In the genomic region with DNA sequence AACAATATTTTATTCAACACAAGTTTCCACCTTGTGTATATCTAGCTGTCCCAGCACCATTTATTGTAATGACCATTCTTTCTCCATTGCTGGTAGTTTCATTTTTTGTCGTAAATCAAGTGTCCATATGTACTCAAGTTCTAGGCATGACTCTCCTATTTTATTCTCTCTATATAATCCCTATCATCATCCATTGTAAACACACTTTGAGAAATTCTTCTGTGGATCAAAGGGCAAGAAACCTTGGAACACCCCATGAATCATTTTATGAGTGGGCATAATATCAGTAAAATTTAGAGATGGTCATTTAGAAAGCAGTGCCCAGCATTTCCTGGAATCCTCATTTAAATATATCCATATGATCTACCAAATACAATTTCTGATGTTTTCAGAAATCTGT, we compare ENCODE assay signal across 27 cellular contexts. TPM values are rescaled to one million over a fixed set of nuclear protein-coding genes. Genes with fewer than 3 reads are reported as not detected.
"Had no signal": no experiment of that assay in that cellular context is flagged by ENCODE, and none has a peak within 500 bp of the region (broad histone marks: within the 10 kb centered on the region; RNA-seq: fewer than 3 reads in every experiment).

No MANE protein-coding gene starts in this region.

- H3K4me3 ChIP-seq: coronary artery, esophagus squamous epithelium, heart right ventricle, lower lobe of right lung, psoas muscle, sigmoid colon, spleen, thoracic aorta, tibial nerve, upper lobe of right lung, uterus had no signal

- H3K27me3 ChIP-seq: esophagus squamous epithelium, sigmoid colon, tibial nerve, upper lobe of right lung, uterus had no signal

- H3K27ac ChIP-seq: coronary artery, esophagus squamous epithelium, heart right ventricle, lower lobe of right lung, psoas muscle, sigmoid colon, spleen, thoracic aorta, tibial nerve, upper lobe of right lung, uterus had no signal

- H3K36me3 ChIP-seq: esophagus squamous epithelium, heart right ventricle, lower lobe of right lung, sigmoid colon, spleen, thoracic aorta, tibial nerve, upper lobe of right lung, uterus had no signal

- H3K4me1 ChIP-seq: esophagus squamous epithelium, heart right ventricle, lower lobe of right lung, psoas muscle, sigmoid colon, spleen, tibial nerve, upper lobe of right lung, uterus had no signal

- DNase-seq: dermis blood vessel endothelial cell; effector memory CD4-positive, alpha-beta T cell; esophagus squamous epithelium; foreskin melanocyte; glutamatergic neuron; heart right ventricle; hippocampal formation; left cardiac atrium; left ventricle myocardium superior; lower lobe of right lung; naive B cell; nucleus accumbens; posterior cingulate gyrus; psoas muscle; right cardiac atrium; sigmoid colon; spleen; stimulated activated CD4-positive, alpha-beta T cell treated with anti-CD3 and anti-CD28 coated beads, Interleukin-4, amount 100 ng/mL, for 4 hours; stimulated activated naive B cell treated with anti-CD40 and anti-IgM and Interleukin-4, amounts not matched to agents 10 μg/mL and 1 μg/mL and 100 μg/mL, for 72 hours; upper lobe of right lung; uterus had no signal

- ATAC-seq: heart right ventricle; left cardiac atrium; left ventricle myocardium superior; lower lobe of right lung; natural killer cell treated with Interleukin-12 subunit alpha and Interleukin-12 subunit beta and Interleukin-15 and Interleukin-18, amount 100 ng/mL, for 72 hours; psoas muscle; right cardiac atrium; stimulated activated naive B cell treated with anti-CD40 and anti-IgM and Interleukin-4, amounts not matched to agents 10 μg/mL and 1 μg/mL and 100 μg/mL, for 72 hours; upper lobe of right lung had no signal

- H3K9me3 ChIP-seq: esophagus squamous epithelium, heart right ventricle, lower lobe of right lung, psoas muscle, sigmoid colon, thoracic aorta, tibial nerve, upper lobe of right lung, uterus had no signal

- FAIRE-seq: endothelial cell of umbilical vein, islet of Langerhans had no signal

RNA-seq across cellular contexts. Expression of a gene that starts 35.8 kb away (rescaled TPM):
- polyA plus RNA-seq: endothelial cell of umbilical vein, heart right ventricle, psoas muscle, right cardiac atrium had no signal

RNA-seq across cellular contexts. Expression of a gene that starts 50.9 kb away (rescaled TPM):
- polyA plus RNA-seq: endothelial cell of umbilical vein, heart right ventricle, psoas muscle, right cardiac atrium, sigmoid colon had no signal
